ENCODE assay signal across 1 cellular context in the genomic region with DNA sequence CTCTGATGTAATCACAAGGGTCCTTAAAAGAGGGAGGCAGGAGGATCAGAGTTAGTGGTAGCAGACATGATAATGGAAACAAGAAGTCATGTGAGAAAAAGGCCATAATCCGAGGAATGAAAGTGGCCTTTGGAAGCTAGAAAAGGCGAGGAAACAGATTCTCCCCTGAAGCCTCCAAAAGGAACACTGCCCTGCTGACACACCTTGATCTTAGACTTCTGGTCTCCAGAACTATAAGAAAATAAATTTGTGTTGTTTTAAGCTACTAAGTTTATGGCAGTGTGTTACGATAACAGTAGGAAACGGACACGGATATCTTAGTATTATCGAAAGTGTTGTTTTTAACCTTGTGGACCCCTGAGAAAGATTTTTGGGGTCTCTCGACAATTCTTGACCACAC.
TF ChIP-seq lines count a peak whose summit lies in the region.

No MANE protein-coding gene starts in this region.

TF ChIP-seq in WTC11, 78 proteins besides CTCF, POLR2A, EP300 and RAD21:
- TF ChIP-seq, protein P1, sequence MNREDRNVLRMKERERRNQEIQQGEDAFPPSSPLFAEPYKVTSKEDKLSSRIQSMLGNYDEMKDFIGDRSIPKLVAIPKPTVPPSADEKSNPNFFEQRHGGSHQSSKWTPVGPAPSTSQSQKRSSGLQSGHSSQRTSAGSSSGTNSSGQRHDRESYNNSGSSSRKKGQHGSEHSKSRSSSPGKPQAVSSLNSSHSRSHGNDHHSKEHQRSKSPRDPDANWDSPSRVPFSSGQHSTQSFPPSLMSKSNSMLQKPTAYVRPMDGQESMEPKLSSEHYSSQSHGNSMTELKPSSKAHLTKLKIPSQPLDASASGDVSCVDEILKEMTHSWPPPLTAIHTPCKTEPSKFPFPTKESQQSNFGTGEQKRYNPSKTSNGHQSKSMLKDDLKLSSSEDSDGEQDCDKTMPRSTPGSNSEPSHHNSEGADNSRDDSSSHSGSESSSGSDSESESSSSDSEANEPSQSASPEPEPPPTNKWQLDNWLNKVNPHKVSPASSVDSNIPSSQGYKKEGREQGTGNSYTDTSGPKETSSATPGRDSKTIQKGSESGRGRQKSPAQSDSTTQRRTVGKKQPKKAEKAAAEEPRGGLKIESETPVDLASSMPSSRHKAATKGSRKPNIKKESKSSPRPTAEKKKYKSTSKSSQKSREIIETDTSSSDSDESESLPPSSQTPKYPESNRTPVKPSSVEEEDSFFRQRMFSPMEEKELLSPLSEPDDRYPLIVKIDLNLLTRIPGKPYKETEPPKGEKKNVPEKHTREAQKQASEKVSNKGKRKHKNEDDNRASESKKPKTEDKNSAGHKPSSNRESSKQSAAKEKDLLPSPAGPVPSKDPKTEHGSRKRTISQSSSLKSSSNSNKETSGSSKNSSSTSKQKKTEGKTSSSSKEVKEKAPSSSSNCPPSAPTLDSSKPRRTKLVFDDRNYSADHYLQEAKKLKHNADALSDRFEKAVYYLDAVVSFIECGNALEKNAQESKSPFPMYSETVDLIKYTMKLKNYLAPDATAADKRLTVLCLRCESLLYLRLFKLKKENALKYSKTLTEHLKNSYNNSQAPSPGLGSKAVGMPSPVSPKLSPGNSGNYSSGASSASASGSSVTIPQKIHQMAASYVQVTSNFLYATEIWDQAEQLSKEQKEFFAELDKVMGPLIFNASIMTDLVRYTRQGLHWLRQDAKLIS (CRISPR knock-in tag; IDR thresholded peaks at IDR 0.05; ENCODE audit: borderline replicate concordance), result no peak
- TF ChIP-seq FOXP1 (CRISPR knock-in tag; IDR thresholded peaks at IDR 0.05; ENCODE audit: borderline replicate concordance) (no peak), MYBL2 (CRISPR knock-in tag; IDR thresholded peaks at IDR 0.05) (no peak), TCF7 (CRISPR knock-in tag; IDR thresholded peaks at IDR 0.05; ENCODE audit: low read depth) (no peak), KAT7 (CRISPR knock-in tag; IDR thresholded peaks at IDR 0.05; ENCODE audit: borderline replicate concordance) (no peak)
- TF ChIP-seq, protein P2, sequence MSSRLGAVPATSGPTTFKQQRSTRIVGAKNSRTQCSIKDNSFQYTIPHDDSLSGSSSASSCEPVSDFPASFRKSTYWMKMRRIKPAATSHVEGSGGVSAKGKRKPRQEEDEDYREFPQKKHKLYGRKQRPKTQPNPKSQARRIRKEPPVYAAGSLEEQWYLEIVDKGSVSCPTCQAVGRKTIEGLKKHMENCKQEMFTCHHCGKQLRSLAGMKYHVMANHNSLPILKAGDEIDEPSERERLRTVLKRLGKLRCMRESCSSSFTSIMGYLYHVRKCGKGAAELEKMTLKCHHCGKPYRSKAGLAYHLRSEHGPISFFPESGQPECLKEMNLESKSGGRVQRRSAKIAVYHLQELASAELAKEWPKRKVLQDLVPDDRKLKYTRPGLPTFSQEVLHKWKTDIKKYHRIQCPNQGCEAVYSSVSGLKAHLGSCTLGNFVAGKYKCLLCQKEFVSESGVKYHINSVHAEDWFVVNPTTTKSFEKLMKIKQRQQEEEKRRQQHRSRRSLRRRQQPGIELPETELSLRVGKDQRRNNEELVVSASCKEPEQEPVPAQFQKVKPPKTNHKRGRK (CRISPR knock-in tag; IDR thresholded peaks at IDR 0.05; ENCODE audit: borderline replicate concordance), result no peak
- TF ChIP-seq, protein P3, sequence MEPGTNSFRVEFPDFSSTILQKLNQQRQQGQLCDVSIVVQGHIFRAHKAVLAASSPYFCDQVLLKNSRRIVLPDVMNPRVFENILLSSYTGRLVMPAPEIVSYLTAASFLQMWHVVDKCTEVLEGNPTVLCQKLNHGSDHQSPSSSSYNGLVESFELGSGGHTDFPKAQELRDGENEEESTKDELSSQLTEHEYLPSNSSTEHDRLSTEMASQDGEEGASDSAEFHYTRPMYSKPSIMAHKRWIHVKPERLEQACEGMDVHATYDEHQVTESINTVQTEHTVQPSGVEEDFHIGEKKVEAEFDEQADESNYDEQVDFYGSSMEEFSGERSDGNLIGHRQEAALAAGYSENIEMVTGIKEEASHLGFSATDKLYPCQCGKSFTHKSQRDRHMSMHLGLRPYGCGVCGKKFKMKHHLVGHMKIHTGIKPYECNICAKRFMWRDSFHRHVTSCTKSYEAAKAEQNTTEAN (CRISPR knock-in tag; IDR thresholded peaks at IDR 0.05), result no peak
